Comparison of ENCODE assay signal across 9 cellular contexts in the genomic region with DNA sequence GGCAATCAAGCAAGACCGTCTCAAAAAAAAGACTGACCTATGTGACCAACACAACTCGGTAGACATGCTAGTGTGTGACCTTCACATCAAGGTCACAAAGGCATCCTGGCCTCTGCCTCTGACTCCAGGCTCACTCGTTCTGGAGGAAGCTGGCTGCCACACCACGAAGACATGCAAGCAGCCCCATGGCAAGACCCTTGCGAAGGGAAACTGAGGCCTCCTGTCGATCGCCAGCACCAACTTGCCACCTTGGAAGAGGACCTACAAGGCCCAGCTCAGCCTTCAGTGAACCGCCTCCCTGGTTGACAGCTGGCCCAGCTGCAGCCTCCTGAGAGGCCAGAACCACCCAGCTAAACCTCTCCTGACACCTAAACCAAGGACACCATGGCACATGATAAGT.
"Had no signal": no experiment of that assay in that cellular context is flagged by ENCODE, and none has a peak within 500 bp of the region (broad histone marks: within the 10 kb centered on the region; RNA-seq: fewer than 3 reads in every experiment).

No MANE protein-coding gene starts in this region.

- DNase-seq: H7, HFFc6, KG1 had no signal

- H2AFZ ChIP-seq: GM23338 had no signal

- ATAC-seq: GM23338, HCT116, HepG2, K562 had no signal

- H3K4me2 ChIP-seq: GM23338 had no signal

- H3K27ac ChIP-seq: HL-60 had no signal

- H3K4me3 ChIP-seq: GM23338, HAP-1, K562 had no signal

- H3K36me3 ChIP-seq: HAP-1 had no signal

- FAIRE-seq: HepG2, K562 had no signal

- H3K4me1 ChIP-seq: HAP-1 had no signal
